ENCODE assay signal across 12 cellular contexts in genomic region chr5:61160497-61160896, GRCh38. TPM values are rescaled to one million over a fixed set of nuclear protein-coding genes. Genes with fewer than 3 reads are reported as not detected.
DNase-seq lines count a peak whose midpoint lies in the region; ATAC-seq, FAIRE-seq and TF ChIP-seq lines count a peak whose summit lies in the region.
"Had no signal": no experiment of that assay in that cellular context is flagged by ENCODE, and none has a peak within 500 bp of the region (broad histone marks: within the 10 kb centered on the region; RNA-seq: fewer than 3 reads in every experiment).

No MANE protein-coding gene starts in this region.

- H3K27ac ChIP-seq in DOHH2 (ENCODE audit: low read depth, low read length) (no peak overlapping the region), astrocyte (ENCODE audit: low read depth, low read length) (no peak overlapping the region), tibial nerve (no peak overlapping the region)

- no peak for FAIRE-seq in astrocyte (lab: Jason Lieb, UNC)

- TF ChIP-seq POLR2A in tibial nerve (IDR thresholded peaks at IDR 0.05), result no peak

- H3K4me1 Mint-ChIP-seq in astrocyte (ENCODE audit: low read depth, unreplicated experiment) (peaks cover 19% of the 10 kb centered on the region), nephron progenitor cell (peaks cover 46% of the 10 kb centered on the region)

- H3K79me2 ChIP-seq in DOHH2 (ENCODE audit: control insufficient read depth, low read length) (peaks cover 49% of the 10 kb centered on the region), Loucy (ENCODE audit: insufficient read depth, low read length) (no peaks in the 10 kb centered on the region), astrocyte (ENCODE audit: insufficient read depth, low read length) (peaks cover 71% of the 10 kb centered on the region)

- WGBS in tibial nerve, 2 donors, result 85 to 90% methylated on average over 3 of the region's 3 CpGs

- H3K4me2 ChIP-seq in DOHH2 (ENCODE audit: low read length) (peak overlapping the region; percentile 72), Loucy (ENCODE audit: low read depth, low read length, poor library complexity, severe bottlenecking) (peak overlapping the region; percentile 30), astrocyte (ENCODE audit: low read length) (peak overlapping the region; percentile 91)

- no peak for ATAC-seq in HG02852 (IDR thresholded peaks at IDR 0.05; ENCODE audit: unreplicated experiment)

- H3K9ac ChIP-seq in Loucy (ENCODE audit: low read depth, low read length, poor library complexity, severe bottlenecking), result no peak overlapping the region
- H3K9ac ChIP-seq in astrocyte (ENCODE audit: low read length), result no peak overlapping the region

- no peaks in the 10 kb centered on the region for H4K20me1 ChIP-seq in DOHH2 (ENCODE audit: control insufficient read depth, insufficient read depth, low read depth, low read length)
- no peaks in the 10 kb centered on the region for H4K20me1 ChIP-seq in Loucy (ENCODE audit: insufficient read depth, low read length, poor library complexity, severe bottlenecking)
- peaks cover 14% of the 10 kb centered on the region for H4K20me1 ChIP-seq in astrocyte (ENCODE audit: insufficient read depth, low read length)

- peak overlapping the region; percentile 100 for H3K4me3 Mint-ChIP-seq in astrocyte (ENCODE audit: unreplicated experiment)
- H3K4me3 Mint-ChIP-seq in nephron progenitor cell, result peak overlapping the region; percentile 96

- TF ChIP-seq CTCF in DOHH2 (IDR thresholded peaks at IDR 0.05; ENCODE audit: low read depth, low read length, poor library complexity, severe bottlenecking) (no peak), Loucy (conservative IDR thresholded peaks at IDR 0.05; ENCODE audit: low read length) (no peak), astrocyte (IDR thresholded peaks at IDR 0.05; ENCODE audit: insufficient read depth, low read depth, low read length) (no peak), nephron progenitor cell (IDR thresholded peaks at IDR 0.05) (no peak), tibial nerve (IDR thresholded peaks at IDR 0.05) (no peak)

- H3K27ac Mint-ChIP-seq in astrocyte (ENCODE audit: unreplicated experiment) (no peak overlapping the region), nephron progenitor cell (no peak overlapping the region)

- no peaks in the 10 kb centered on the region for H3K27me3 ChIP-seq in DOHH2 (ENCODE audit: control insufficient read depth, low read length)
- no peaks in the 10 kb centered on the region for H3K27me3 ChIP-seq in Loucy (ENCODE audit: insufficient read depth, low read length, poor library complexity, severe bottlenecking)
- H3K27me3 ChIP-seq in astrocyte (ENCODE audit: insufficient read depth, low read length), result no peaks in the 10 kb centered on the region
- H3K27me3 ChIP-seq in tibial nerve, result no peaks in the 10 kb centered on the region

- no peak for TF ChIP-seq EP300 in tibial nerve (IDR thresholded peaks at IDR 0.05)

- H3K9me3 Mint-ChIP-seq in astrocyte (ENCODE audit: unreplicated experiment) (no peaks in the 10 kb centered on the region), nephron progenitor cell (peaks cover 15% of the 10 kb centered on the region)

- H3F3A ChIP-seq in DOHH2 (ENCODE audit: control insufficient read depth, insufficient read depth), result no peaks in the 10 kb centered on the region
- H3F3A ChIP-seq in Loucy (ENCODE audit: low read depth), result no peaks in the 10 kb centered on the region

- no peaks in the 10 kb centered on the region for H3K27me3 Mint-ChIP-seq in astrocyte (ENCODE audit: low read depth, unreplicated experiment)
- H3K27me3 Mint-ChIP-seq in nephron progenitor cell (ENCODE audit: low read depth, poor library complexity), result no peaks in the 10 kb centered on the region

- H3K9me2 ChIP-seq in DOHH2 (replicated peaks; ENCODE audit: control insufficient read depth, low read length) (no peaks in the 10 kb centered on the region), Loucy (replicated peaks; ENCODE audit: low read depth, low read length) (no peaks in the 10 kb centered on the region)

- DNase-seq in astrocyte (ENCODE audit: low read depth) (no peak), nephron progenitor cell (no peak), NCI-H2029 treated with DMSO at 0.1 percent for 48 hours (lab: John Stamatoyannopoulos, UW) (no peak), tibial nerve (ENCODE audit: low spot score in 2 of 2) (no peak)
- DNase-seq: activated gamma-delta T cell treated with Interleukin-2 at 50 U/mL for 16 hours; hypothalamus; MM.1S; NCI-H510A; stimulated activated naive CD4-positive, alpha-beta T cell treated with Interleukin-2 at 50 U/mL for 16 hours had no signal

- peaks cover 58% of the 10 kb centered on the region for H3K36me3 ChIP-seq in DOHH2 (ENCODE audit: control insufficient read depth, low read length)
- H3K36me3 ChIP-seq in Loucy (ENCODE audit: insufficient read depth, low read length), result no peaks in the 10 kb centered on the region
- peaks cover 20% of the 10 kb centered on the region for H3K36me3 ChIP-seq in astrocyte (ENCODE audit: insufficient read depth, low read length)
- H3K36me3 ChIP-seq in tibial nerve, result peaks cover 0 to 41% (median 0%) of the 10 kb centered on the region in 3 donors

- H3K36me3 Mint-ChIP-seq in astrocyte (ENCODE audit: low read depth, unreplicated experiment) (peaks cover 24% of the 10 kb centered on the region), nephron progenitor cell (ENCODE audit: low read depth) (peaks cover 71% of the 10 kb centered on the region)

- H2AFZ ChIP-seq in Loucy (ENCODE audit: low read length) (no peak overlapping the region), astrocyte (ENCODE audit: low read depth, low read length) (no peak overlapping the region)

- H3K4me1 ChIP-seq in DOHH2 (ENCODE audit: control insufficient read depth, low read length) (peaks cover 25% of the 10 kb centered on the region), Loucy (ENCODE audit: insufficient read depth, low read length, poor library complexity, severe bottlenecking) (peaks cover 4% of the 10 kb centered on the region), astrocyte (ENCODE audit: insufficient read depth, low read length) (peaks cover 9% of the 10 kb centered on the region), tibial nerve (peaks cover 0 to 42% (median 5%) of the 10 kb centered on the region in 4 donors)

- H3K9me3 ChIP-seq in DOHH2 (ENCODE audit: control insufficient read depth, insufficient read depth, low read length) (peaks cover 3% of the 10 kb centered on the region; the same call in 1 of the 2 replicates), Loucy (ENCODE audit: insufficient read depth, low read depth, low read length) (no peaks in the 10 kb centered on the region), astrocyte (ENCODE audit: insufficient read depth, low read depth, low read length) (no peaks in the 10 kb centered on the region), tibial nerve (no peaks in the 10 kb centered on the region)

- H3K4me3 ChIP-seq in DOHH2 (ENCODE audit: low read length), result peak overlapping the region; percentile 93
- H3K4me3 ChIP-seq in Loucy (ENCODE audit: low read length, poor library complexity, severe bottlenecking), result no peak overlapping the region
- H3K4me3 ChIP-seq in astrocyte (ENCODE audit: insufficient read depth, low read depth, low read length), result peak overlapping the region; percentile 97
- H3K4me3 ChIP-seq in tibial nerve, result no peak overlapping the region

RNA-seq across cellular contexts. Expression of gene SMIM15, which starts 1.8 kb away (rescaled TPM):
- total RNA-seq in astrocyte, result 83.3 and 86.6 TPM in 2 replicates
- 10 to 100 TPM; 12.0 to 16.6 (median 14.4) TPM for total RNA-seq in tibial nerve

Comparison
In these comparisons a context has a peak if more than half of its experiments do, and no peak if none do; other contexts are left out.
1. H3K4me2 ChIP-seq: peak in every context shown above with its lines; median percentile 91 in astrocyte; 72 in DOHH2; 30 in Loucy.
2. H3K4me3 ChIP-seq: peak in DOHH2 (single experiment) and astrocyte (single experiment); none in Loucy (single experiment) and tibial nerve (0 of 4).